Comparison of ENCODE assay signal across 8 cellular contexts in genomic region chr20:53578492-53579222, GRCh38. TPM values are rescaled to one million over a fixed set of nuclear protein-coding genes. Genes with fewer than 3 reads are reported as not detected.
DNase-seq lines count a peak whose midpoint lies in the region; ATAC-seq and TF ChIP-seq lines count a peak whose summit lies in the region.

No MANE protein-coding gene starts in this region.

- no peak overlapping the region for H3K56ac ChIP-seq in H9 (ENCODE audit: insufficient read length, low read depth, low read length)

- H3K4me1 ChIP-seq in H9 (ENCODE audit: insufficient read depth, low read length) (no peaks in the 10 kb centered on the region), gastrocnemius medialis (peaks cover 26 to 51% of the 10 kb centered on the region in 2 donors)

- peaks cover 49 to 74% of the 10 kb centered on the region in 2 experiments for H3K4me1 Mint-ChIP-seq in H9
- H3K4me1 Mint-ChIP-seq in brain, result peaks cover 64% of the 10 kb centered on the region

- H3K14ac ChIP-seq in H9 (ENCODE audit: insufficient read depth, low read length), result no peak overlapping the region

- H3K27me3 Mint-ChIP-seq in H9 (ENCODE audit: low read depth), result no peaks in the 10 kb centered on the region
- H3K27me3 Mint-ChIP-seq in brain, result peaks cover 3% of the 10 kb centered on the region

- H4K20me1 ChIP-seq in H9 (ENCODE audit: control insufficient read depth, insufficient read depth, insufficient read length), result no peaks in the 10 kb centered on the region

- peak overlapping the region in 2 of 3 experiments; percentile 12 to 95; a peak in 3 of 7 replicates for H3K27ac Mint-ChIP-seq in H9
- H3K27ac Mint-ChIP-seq in brain, result peak overlapping the region; percentile 58 to 88 (median 79)

- no peak overlapping the region for H2BK15ac ChIP-seq in H9 (ENCODE audit: low read depth, low read length)

- H3K27me3 ChIP-seq in H9 (ENCODE audit: insufficient read depth, low read length), result no peaks in the 10 kb centered on the region
- no peaks in the 10 kb centered on the region for H3K27me3 ChIP-seq in gastrocnemius medialis

- in situ Hi-C loops in gastrocnemius medialis (cut with MboI; ENCODE audit: low sequenced_read_pairs in 4 of 4), result loop anchor here (5.0 to 25.0 kb wide), 6 partner anchors 336 to 634 kb away; partner anchors contain the start of gene PFDN4 (in 2 of the 4)

- H2BK20ac ChIP-seq in H9 (ENCODE audit: low read depth, low read length, poor library complexity, severe bottlenecking), result no peak overlapping the region

- H3K9me3 Mint-ChIP-seq in H9 (no peaks in the 10 kb centered on the region), brain (no peaks in the 10 kb centered on the region)

- TF ChIP-seq POLR2A in gastrocnemius medialis (IDR thresholded peaks at IDR 0.05), result no peak

- ATAC-seq in gastrocnemius medialis (peak; percentile 84 to 88), HG02840 (IDR thresholded peaks at IDR 0.05; ENCODE audit: low FRiP score, unreplicated experiment) (no peak)

- H3K4me3 ChIP-seq in gastrocnemius medialis, result peak overlapping the region; percentile 16 to 41 (median 30)

- intact Hi-C loops in gastrocnemius medialis (cut with DNase I; ENCODE audit: low total_unique reads), result loop anchor here (1.0 to 10.0 kb wide), 4 partner anchors 159 to 620 kb away; no protein-coding TSS in a partner anchor

- peak; percentile 72 for DNase-seq in DMS153 treated with DMSO at 0.1 percent for 48 hours (lab: John Stamatoyannopoulos, UW; ENCODE audit: unreplicated experiment)
- no peak for DNase-seq in H9
- peak; percentile 66 for DNase-seq in NCI-H146 (lab: John Stamatoyannopoulos, UW)
- peak; percentile 79 for DNase-seq in SKM-1 treated with dmso at 0.1 percent for 144 hours (lab: John Stamatoyannopoulos, UW; ENCODE audit: unreplicated experiment)
- peak; percentile 74 for DNase-seq in iPS DF 4.7 (ENCODE audit: extremely low read depth, low spot score)
- DNase-seq in gastrocnemius medialis, result peak; percentile 30 to 53

- H2AFZ ChIP-seq in H9 (ENCODE audit: low read length), result no peak overlapping the region

- H4K5ac ChIP-seq in H9 (ENCODE audit: insufficient read length, low read depth, low read length), result no peak overlapping the region

- no peak overlapping the region for H3K4me3 Mint-ChIP-seq in H9
- H3K4me3 Mint-ChIP-seq in brain, result peak overlapping the region; percentile 51 to 71 (median 68)

- H3K23ac ChIP-seq in H9 (ENCODE audit: insufficient read length, low read depth, low read length), result no peak overlapping the region

- H3K36me3 ChIP-seq in gastrocnemius medialis, result peaks cover 0 to 58% of the 10 kb centered on the region in 2 donors

- H3K36me3 Mint-ChIP-seq in H9 (ENCODE audit: insufficient read depth in 1 of 3, low read depth in 3 of 3), result peaks cover 59 to 88% (median 75%) of the 10 kb centered on the region in 3 experiments
- peaks cover 70% of the 10 kb centered on the region for H3K36me3 Mint-ChIP-seq in brain

- no peak overlapping the region for H4K8ac ChIP-seq in H9 (replicated peaks; ENCODE audit: insufficient read length, low read depth, low read length)

- no peaks in the 10 kb centered on the region for H3K23me2 ChIP-seq in H9 (ENCODE audit: insufficient read length, low read depth, low read length, poor library complexity, severe bottlenecking)

- no peak overlapping the region for H2BK120ac ChIP-seq in H9 (ENCODE audit: low read depth, low read length, poor library complexity, severe bottlenecking)

- peaks cover 11% of the 10 kb centered on the region for H3K79me1 ChIP-seq in H9 (ENCODE audit: insufficient read depth, low read depth, low read length, poor library complexity, severe bottlenecking)

- no peaks in the 10 kb centered on the region for H3K9me3 ChIP-seq in H9 (ENCODE audit: control insufficient read depth, low read depth, low read length)
- no peaks in the 10 kb centered on the region for H3K9me3 ChIP-seq in gastrocnemius medialis

- H3K18ac ChIP-seq in H9 (ENCODE audit: insufficient read length, low read depth, low read length), result no peak overlapping the region

- TF ChIP-seq CTCF in H9 (conservative IDR thresholded peaks at IDR 0.05) (peak; percentile 93), brain (conservative IDR thresholded peaks at IDR 0.05) (peak; percentile 95 to 99), gastrocnemius medialis (IDR thresholded peaks at IDR 0.05 in 4 of 5, conservative IDR thresholded peaks at IDR 0.05 in 1 of 5) (peak; percentile 85 to 96 (median 91))

- no peak overlapping the region for H2BK12ac ChIP-seq in H9 (ENCODE audit: insufficient read length, low read depth, low read length)

- H3K4me2 ChIP-seq in H9 (ENCODE audit: insufficient read depth, insufficient read length, low read length), result no peak overlapping the region

- H2AK5ac ChIP-seq in H9 (ENCODE audit: insufficient read length, low read length), result no peak overlapping the region

- WGBS in H9 (ENCODE audit: extremely low coverage, insufficient read length, low lambda C conversion rate), result no CpG with 5 or more reads among the region's 10 CpGs

- no peak overlapping the region for H2BK5ac ChIP-seq in H9 (ENCODE audit: insufficient read length, low read length)

- no peak overlapping the region for H3T11ph ChIP-seq in H9 (ENCODE audit: low read length)

- peaks cover 67% of the 10 kb centered on the region for H3K79me2 ChIP-seq in H9 (ENCODE audit: insufficient read depth, low read length)

- no peak overlapping the region for H3K4ac ChIP-seq in H9 (ENCODE audit: low read depth, low read length)

- H3K27ac ChIP-seq in H9 (ENCODE audit: insufficient read length, low read depth, low read length) (no peak overlapping the region), gastrocnemius medialis (peak overlapping the region; percentile 39 to 72 (median 60))

- no peak overlapping the region for H3K9ac ChIP-seq in H9 (ENCODE audit: extremely low read depth, insufficient read length, low read length)

- H4K91ac ChIP-seq in H9 (ENCODE audit: insufficient read length, low read depth, low read length), result no peak overlapping the region

RNA-seq across cellular contexts. Expression of gene ZNF217, which starts 15.0 kb away (rescaled TPM):
- total RNA-seq in H9 (2021), result 79.2 and 82.8 TPM in 2 replicates
- 5.7 TPM for polyA plus RNA-seq in brain (ENCODE audit: insufficient read depth, low read depth, low replicate concordance)
- total RNA-seq in gastrocnemius medialis, result 1 to 10 TPM; 4.1 to 5.9 (median 4.7) TPM

Comparison
In these comparisons a context has a peak if more than half of its experiments do, and no peak if none do; other contexts are left out.
1. H3K4me3 Mint-ChIP-seq: peak in brain (5 of 5); none in H9 (0 of 2).
2. RNA of gene ZNF217, which starts 15.0 kb away (total RNA-seq): 79.2 to 82.8 TPM in H9; 4.1 to 5.9 TPM in gastrocnemius medialis; every median in the first group is over 10 times any median in the second.
3. Peak in every context shown above with its lines, with median percentiles within 50 percentile points of each other: CTCF ChIP-seq.